ENCODE assay signal across 8 cellular contexts in the genomic region with DNA sequence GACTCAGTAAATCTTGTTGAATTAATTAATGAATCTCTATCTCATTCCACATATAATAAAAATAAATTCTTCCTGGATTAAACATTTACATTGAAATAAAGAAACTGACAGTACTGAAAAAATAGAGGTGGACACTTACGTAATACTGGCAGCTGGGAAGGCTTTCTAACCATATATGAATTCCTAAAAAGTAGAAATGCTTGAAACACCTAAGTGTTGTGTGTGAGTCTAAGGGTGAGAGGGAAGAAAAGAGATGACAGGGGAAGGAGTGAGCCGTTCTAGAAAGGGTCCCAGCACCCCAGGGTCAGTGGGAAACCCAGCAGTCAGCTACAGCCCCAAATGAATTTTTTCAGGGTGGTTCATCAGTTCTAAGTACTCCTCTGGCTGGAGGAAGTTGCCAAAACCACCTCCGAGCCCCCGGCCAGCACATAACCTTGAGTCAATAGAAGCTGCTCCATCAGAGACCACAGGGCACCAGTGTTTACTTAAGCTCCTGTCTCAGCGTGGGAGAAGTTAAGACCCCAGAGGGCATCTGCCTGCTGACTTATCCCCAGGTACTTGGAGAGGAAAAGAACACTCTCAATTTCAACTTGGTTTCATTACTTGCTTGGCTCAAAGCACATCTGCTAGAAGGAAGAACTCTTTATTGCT. TPM values are rescaled to one million over a fixed set of nuclear protein-coding genes. Genes with fewer than 3 reads are reported as not detected.
A peak's percentile ranks its signal among the peaks of the same experiment; 100 is the strongest.
DNase-seq lines count a peak whose midpoint lies in the region; ATAC-seq and TF ChIP-seq lines count a peak whose summit lies in the region.

No MANE protein-coding gene starts in this region.

- H3K36me3 ChIP-seq in adrenal gland (replicated peaks in 1 of 2): no peaks in the 10 kb centered on the region
- no peaks in the 10 kb centered on the region for H3K36me3 ChIP-seq in muscle layer of duodenum (ENCODE audit: control insufficient read depth in 1 of 2, insufficient read depth in 2 of 2, low read length in 2 of 2)

- peak overlapping the region; percentile 54 for H3K27ac ChIP-seq in AG04450 (ENCODE audit: low read depth, low read length)
- H3K27ac ChIP-seq in adrenal gland: peak overlapping the region in 3 of 5 donors; percentile 44 to 82 (median 56)
- peak overlapping the region; percentile 94 for H3K27ac ChIP-seq in muscle layer of duodenum (ENCODE audit: low read length)

- no peaks in the 10 kb centered on the region for H3K36me3 Mint-ChIP-seq in HFFc6 (ENCODE audit: low read depth)

- no peak for TF ChIP-seq CTCF in AG04450 (IDR thresholded peaks at IDR 0.05; ENCODE audit: low read depth, low read length)
- TF ChIP-seq CTCF in HFFc6 (IDR thresholded peaks at IDR 0.05): no peak
- no peak for TF ChIP-seq CTCF in adrenal gland (IDR thresholded peaks at IDR 0.05)

- CTCF ChIA-PET in AG04450 (lab: Charles Lee): interaction anchor here (0.6 to 3.3 kb wide), 3 partner anchors 13 to 302 kb away, joined by 3 to 19 read pairs (median 3); no protein-coding TSS in a partner anchor

- H3K27me3 ChIP-seq in AG04450 (ENCODE audit: control insufficient read depth, insufficient read depth, low read length): no peaks in the 10 kb centered on the region
- H3K27me3 ChIP-seq in adrenal gland: peaks cover 7% of the 10 kb centered on the region
- no peaks in the 10 kb centered on the region for H3K27me3 ChIP-seq in muscle layer of duodenum (ENCODE audit: low read depth, low read length)

- H3K4me1 ChIP-seq in adrenal gland (replicated peaks in 1 of 2) (peaks cover 13 to 59% of the 10 kb centered on the region in 2 donors), muscle layer of duodenum (ENCODE audit: control insufficient read depth in 1 of 2, insufficient read depth in 2 of 2, low read length in 2 of 2) (peaks cover 40 to 52% of the 10 kb centered on the region in 2 donors)

- peaks cover 95% of the 10 kb centered on the region for H3K4me1 Mint-ChIP-seq in HFFc6 (ENCODE audit: low read depth)

- no peak for ATAC-seq in sciatic nerve

- 49 to 69% (median 56%) methylated on average over 3 to 5 of the region's 5 CpGs for WGBS in adrenal gland, 4 donors

- no peaks in the 10 kb centered on the region for H3K9me3 Mint-ChIP-seq in HFFc6

- no peaks in the 10 kb centered on the region; the same call in 1 of the 2 replicates for H3K27me3 Mint-ChIP-seq in HFFc6 (ENCODE audit: insufficient read depth)

- H3K9me3 ChIP-seq in AG04450 (ENCODE audit: control insufficient read depth, insufficient read depth, low read length) (no peaks in the 10 kb centered on the region), adrenal gland (replicated peaks in 1 of 3) (no peaks in the 10 kb centered on the region), muscle layer of duodenum (ENCODE audit: control insufficient read depth in 1 of 2, low read length in 2 of 2) (no peaks in the 10 kb centered on the region)

- intact Hi-C loops in adrenal gland (cut with DNase I): no loop called here
- intact Hi-C loops in sciatic nerve (cut with DNase I): no loop called here

- no peak for TF ChIP-seq POLR2A in adrenal gland (IDR thresholded peaks at IDR 0.05)

- peak overlapping the region; percentile 64 for H3K4me3 Mint-ChIP-seq in HFFc6

- H3K4me3 ChIP-seq in AG04450 (ENCODE audit: low read depth, low read length) (no peak overlapping the region; the same call in 1 of the 2 replicates), adrenal gland (no peak overlapping the region), muscle layer of duodenum (ENCODE audit: low read depth in 1 of 2, low read length in 2 of 2) (no peak overlapping the region)

- DNase-seq in AG04450 (ENCODE audit: low read depth, low spot score) (no peak), HFFc6 (peak; percentile 17), adrenal gland (no peak), AG20443 (ENCODE audit: low spot score) (no peak), NCI-H526 treated with DMSO at 0.1 percent for 48 hours (lab: John Stamatoyannopoulos, UW) (no peak), DMS53 (lab: John Stamatoyannopoulos, UW) (no peak), sciatic nerve (ENCODE audit: low spot score) (no peak)

- POLR2A ChIA-PET in AG04450 (lab: Yijun Ruan, JAX): no interaction called here

- H3K27ac Mint-ChIP-seq in HFFc6: peak overlapping the region; percentile 63

RNA-seq across cellular contexts. Expression of gene GAB3, which starts 18.3 kb away (rescaled TPM):
- polyA plus RNA-seq in AG04450 (2011; rRNA removed) (2.5 and 2.8 TPM in 2 replicates), adrenal gland (1 to 10 TPM; 2.6 to 8.2 (median 3.5) TPM)
- polyA minus RNA-seq in AG04450 (2011; rRNA and poly(A)+ RNA removed): 3.7 and 5.1 TPM in 2 replicates
- total RNA-seq in HFFc6 (2021; fragmentation: NEBNext Ultra II Directional; extraction: Animal tissue kit (Norgen Biotek cat#: 25700)): under 1 TPM; 0.05 to 0.50 (median 0.16) TPM
- total RNA-seq in adrenal gland (10 to 100 TPM in 1 of 8 donors, 1 to 10 TPM in 7; 4.0 to 11.8 (median 5.7) TPM), sciatic nerve (7.6 TPM)

RNA-seq across cellular contexts. Expression of gene DKC1, which starts 30.1 kb away (rescaled TPM):
- polyA plus RNA-seq in AG04450 (2011; rRNA removed) (41.5 and 50.5 TPM in 2 replicates), adrenal gland (100 to 1,000 TPM in 1 of 3 donors, 10 to 100 TPM in 2; 22.0 to 111 (median 37.4) TPM)
- 39.4 and 47.1 TPM in 2 replicates for polyA minus RNA-seq in AG04450 (2011; rRNA and poly(A)+ RNA removed)
- 10 to 100 TPM; 44.6 to 55.5 (median 51.1) TPM for total RNA-seq in HFFc6 (2021; fragmentation: NEBNext Ultra II Directional; extraction: Animal tissue kit (Norgen Biotek cat#: 25700))
- total RNA-seq in adrenal gland (10 to 100 TPM; 20.2 to 48.6 (median 27.2) TPM), sciatic nerve (27.9 TPM)
